Comparison of ENCODE assay signal across 8 cellular contexts in genomic region chr17:8226536-8227237, GRCh38. TPM values are rescaled to one million over a fixed set of nuclear protein-coding genes. Genes with fewer than 3 reads are reported as not detected.
A peak's percentile ranks its signal among the peaks of the same experiment; 100 is the strongest.
DNase-seq lines count a peak whose midpoint lies in the region; FAIRE-seq and TF ChIP-seq lines count a peak whose summit lies in the region.

No MANE protein-coding gene starts in this region.

- TF ChIP-seq CTCF in HL-60 (IDR thresholded peaks at IDR 0.05; ENCODE audit: insufficient read depth, low read length) (no peak), chondrocyte (IDR thresholded peaks at IDR 0.05) (no peak), keratinocyte (optimal IDR thresholded peaks at IDR 0.05 in 1 of 3, IDR thresholded peaks at IDR 0.05 in 1 of 3, conservative IDR thresholded peaks at IDR 0.05 in 1 of 3; ENCODE audit: extremely low read depth in 1 of 3, insufficient read depth in 2 of 3, low read length in 3 of 3) (no peak)

- H3K27ac ChIP-seq in BLaER1 treated with 17β-estradiol and CSF1 and Interleukin-3, amounts not matched to agents 10 nM and 100 nM = peak overlapping the region; percentile 61 to 96 (median 74)
- H3K27ac ChIP-seq in HL-60 (replicated peaks) = peak overlapping the region; percentile 72
- H3K27ac ChIP-seq in keratinocyte (ENCODE audit: control insufficient read depth, insufficient read depth, low read length) = peak overlapping the region; percentile 75

- H2AFZ ChIP-seq in keratinocyte (ENCODE audit: control insufficient read depth, low read length) = no peak overlapping the region

- H3K4me3 Mint-ChIP-seq in chondrocyte (ENCODE audit: unreplicated experiment) = peak overlapping the region; percentile 74

- no peak for FAIRE-seq in keratinocyte (lab: Jason Lieb, UNC)

- peaks cover 37% of the 10 kb centered on the region for H3K4me1 Mint-ChIP-seq in chondrocyte (ENCODE audit: low read depth)

- dilution Hi-C loops in keratinocyte (cut with MboI; ENCODE audit: extremely low pct_ligation_motif_present, low sequenced_read_pairs) = no loop called here

- no peaks in the 10 kb centered on the region for H3K79me2 ChIP-seq in keratinocyte (ENCODE audit: control insufficient read depth, insufficient read depth, low read length)

- peaks cover 0 to 8% (median 0%) of the 10 kb centered on the region in 11 experiments; a peak in 3 of 22 replicates for H4K20me1 ChIP-seq in BLaER1 treated with 17β-estradiol and CSF1 and Interleukin-3, amounts not matched to agents 10 nM and 100 nM
- H4K20me1 ChIP-seq in keratinocyte (ENCODE audit: control insufficient read depth, extremely low read depth, insufficient read depth, low read length) = no peaks in the 10 kb centered on the region

- H3K27me3 Mint-ChIP-seq in chondrocyte (ENCODE audit: low read depth) = no peaks in the 10 kb centered on the region

- H3K36me3 Mint-ChIP-seq in chondrocyte (ENCODE audit: low read depth) = peaks cover 20% of the 10 kb centered on the region

- peak overlapping the region; percentile 41 to 64 (median 48) for H3K4me3 ChIP-seq in BLaER1 treated with 17β-estradiol and CSF1 and Interleukin-3, amounts not matched to agents 10 nM and 100 nM
- H3K4me3 ChIP-seq in HL-60 (replicated peaks; ENCODE audit: insufficient read depth, low read length) = peak overlapping the region; percentile 27
- H3K4me3 ChIP-seq in keratinocyte (ENCODE audit: control insufficient read depth in 2 of 3, extremely low read depth in 1 of 3, insufficient read depth in 2 of 3, low read depth in 1 of 3, low read length in 3 of 3) = peak overlapping the region in 2 of 3 experiments; percentile 10 to 41

- peaks cover 39 to 51% (median 49%) of the 10 kb centered on the region in 10 experiments for H3K4me1 ChIP-seq in BLaER1 treated with 17β-estradiol and CSF1 and Interleukin-3, amounts not matched to agents 10 nM and 100 nM
- H3K4me1 ChIP-seq in keratinocyte (ENCODE audit: control insufficient read depth, extremely low read depth, insufficient read depth, low read length) = peaks cover 18% of the 10 kb centered on the region

- peak; percentile 55 to 64 for DNase-seq in HL-60 (ENCODE audit: low read depth in 1 of 2, low spot score in 1 of 2)
- DNase-seq in SKM-1 treated with dmso at 0.1 percent for 144 hours (lab: John Stamatoyannopoulos, UW; ENCODE audit: unreplicated experiment) = peak; percentile 57
- no peak for DNase-seq in chondrocyte (ENCODE audit: low spot score)
- DNase-seq in keratinocyte (ENCODE audit: low read depth, low spot score) = no peak
- DNase-seq in smooth muscle cell of the brain vasculature (ENCODE audit: low read depth, low spot score) = peak; percentile 77
- no peak for DNase-seq in central memory CD4-positive, alpha-beta T cell
- no peak for DNase-seq in NCI-H128 (lab: John Stamatoyannopoulos, UW; ENCODE audit: unreplicated experiment)

- H3K9ac ChIP-seq in BLaER1 treated with 17β-estradiol and CSF1 and Interleukin-3, amounts not matched to agents 10 nM and 100 nM = peak overlapping the region; percentile 62 to 75 (median 71)
- peak overlapping the region; percentile 51 for H3K9ac ChIP-seq in keratinocyte (ENCODE audit: control insufficient read depth, extremely low read depth, insufficient read depth, low read length)

- no peaks in the 10 kb centered on the region for H3K9me3 Mint-ChIP-seq in chondrocyte (ENCODE audit: low read depth)

- no peaks in the 10 kb centered on the region for H3K27me3 ChIP-seq in BLaER1 treated with 17β-estradiol and CSF1 and Interleukin-3, amounts not matched to agents 10 nM and 100 nM
- no peaks in the 10 kb centered on the region for H3K27me3 ChIP-seq in HL-60 (ENCODE audit: insufficient read depth, poor library complexity, severe bottlenecking)
- no peaks in the 10 kb centered on the region for H3K27me3 ChIP-seq in keratinocyte (ENCODE audit: control insufficient read depth, extremely low read depth, insufficient read depth, low read length)

- H3K9me1 ChIP-seq in keratinocyte (ENCODE audit: control insufficient read depth, extremely low read depth, insufficient read depth, low read length) = no peaks in the 10 kb centered on the region

- H3K27ac Mint-ChIP-seq in chondrocyte (ENCODE audit: unreplicated experiment) = peak overlapping the region; percentile 98

- H3K4me2 ChIP-seq in BLaER1 treated with 17β-estradiol and CSF1 and Interleukin-3, amounts not matched to agents 10 nM and 100 nM = peak overlapping the region; percentile 26 to 99 (median 72)
- H3K4me2 ChIP-seq in keratinocyte (ENCODE audit: control insufficient read depth, extremely low read depth, insufficient read depth, low read depth, low read length) = peak overlapping the region; percentile 72

- H3K36me3 ChIP-seq in BLaER1 treated with 17β-estradiol and CSF1 and Interleukin-3, amounts not matched to agents 10 nM and 100 nM = peaks cover 44 to 47% (median 46%) of the 10 kb centered on the region in 11 experiments
- H3K36me3 ChIP-seq in keratinocyte (ENCODE audit: control insufficient read depth in 2 of 2, extremely low read depth in 1 of 2, insufficient read depth in 2 of 2, low read length in 2 of 2) = peaks cover 25 to 29% of the 10 kb centered on the region in 2 experiments

- no peaks in the 10 kb centered on the region for H3K9me3 ChIP-seq in BLaER1 treated with 17β-estradiol and CSF1 and Interleukin-3, amounts not matched to agents 10 nM and 100 nM (replicated peaks in 1 of 11)
- no peaks in the 10 kb centered on the region for H3K9me3 ChIP-seq in keratinocyte (ENCODE audit: control insufficient read depth, low read depth, low read length)

RNA-seq across cellular contexts. Expression of gene AURKB, which starts 16.3 kb away (rescaled TPM):
- 8.6 to 14.1 TPM (median 8.9 TPM) in 3 replicates for total RNA-seq in chondrocyte
- polyA plus RNA-seq in keratinocyte = 1.4 to 28.2 TPM (median 12.6 TPM) in 3 replicates
- not detected for polyA plus RNA-seq in keratinocyte (2011; ENCODE audit: low read depth)
- polyA plus RNA-seq in keratinocyte (2011; cell fraction: cytosol; rRNA removed) = 3.8 and 4.2 TPM in 2 replicates
- polyA plus RNA-seq in keratinocyte (2011; cell fraction: nucleus; rRNA removed) = 11.6 and 12.8 TPM in 2 replicates
- polyA plus RNA-seq in keratinocyte (2012; ENCODE audit: low replicate concordance) = 0.25 and 28.3 TPM in 2 replicates
- 2.1 to 22.7 TPM (median 7.9 TPM) in 3 replicates for polyA minus RNA-seq in keratinocyte
- polyA minus RNA-seq in keratinocyte (2011; cell fraction: cytosol; rRNA and poly(A)+ RNA removed) = 7.1 TPM
- polyA minus RNA-seq in keratinocyte (2011; cell fraction: nucleus; rRNA and poly(A)+ RNA removed) = 0.70 and 5.2 TPM in 2 replicates

RNA-seq across cellular contexts. Expression of gene CTC1, which starts 21.2 kb away (rescaled TPM):
- 19.9 to 28.7 TPM (median 22.1 TPM) in 3 replicates for total RNA-seq in chondrocyte
- polyA plus RNA-seq in keratinocyte = 7.4 to 17.7 TPM (median 12.1 TPM) in 3 replicates
- 5.9 TPM for polyA plus RNA-seq in keratinocyte (2011; ENCODE audit: low read depth)
- 8.7 and 11.4 TPM in 2 replicates for polyA plus RNA-seq in keratinocyte (2011; cell fraction: cytosol; rRNA removed)
- polyA plus RNA-seq in keratinocyte (2011; cell fraction: nucleus; rRNA removed) = 81.3 and 85.5 TPM in 2 replicates
- polyA plus RNA-seq in keratinocyte (2012; ENCODE audit: low replicate concordance) = 8.4 and 13.1 TPM in 2 replicates
- 19.3 to 31.1 TPM (median 25.6 TPM) in 3 replicates for polyA minus RNA-seq in keratinocyte
- 8.8 TPM for polyA minus RNA-seq in keratinocyte (2011; cell fraction: cytosol; rRNA and poly(A)+ RNA removed)
- 16.8 and 22.2 TPM in 2 replicates for polyA minus RNA-seq in keratinocyte (2011; cell fraction: nucleus; rRNA and poly(A)+ RNA removed)

RNA-seq across cellular contexts. Expression of gene PFAS, which starts 22.4 kb away (rescaled TPM):
- total RNA-seq in chondrocyte = 30.2 to 52.1 TPM (median 32.7 TPM) in 3 replicates
- polyA plus RNA-seq in keratinocyte = 10.3 to 14.1 TPM (median 13.5 TPM) in 3 replicates
- polyA plus RNA-seq in keratinocyte (2011; ENCODE audit: low read depth) = 3.5 TPM
- 4.5 and 5.2 TPM in 2 replicates for polyA plus RNA-seq in keratinocyte (2011; cell fraction: cytosol; rRNA removed)
- 30.3 and 35.8 TPM in 2 replicates for polyA plus RNA-seq in keratinocyte (2011; cell fraction: nucleus; rRNA removed)
- 3.9 and 13.7 TPM in 2 replicates for polyA plus RNA-seq in keratinocyte (2012; ENCODE audit: low replicate concordance)
- polyA minus RNA-seq in keratinocyte = 29.1 to 89.9 TPM (median 36.8 TPM) in 3 replicates
- 20.1 TPM for polyA minus RNA-seq in keratinocyte (2011; cell fraction: cytosol; rRNA and poly(A)+ RNA removed)
- 19.1 and 20.4 TPM in 2 replicates for polyA minus RNA-seq in keratinocyte (2011; cell fraction: nucleus; rRNA and poly(A)+ RNA removed)

RNA-seq across cellular contexts. Expression of gene BORCS6, which starts 36.7 kb away (rescaled TPM):
- total RNA-seq in chondrocyte = 5.5 to 8.6 TPM (median 8.2 TPM) in 3 replicates
- polyA plus RNA-seq in keratinocyte = 4.2 to 6.3 TPM (median 5.5 TPM) in 3 replicates
- polyA plus RNA-seq in keratinocyte (2011; ENCODE audit: low read depth) = 0.90 TPM
- 3.3 and 7.3 TPM in 2 replicates for polyA plus RNA-seq in keratinocyte (2011; cell fraction: cytosol; rRNA removed)
- polyA plus RNA-seq in keratinocyte (2011; cell fraction: nucleus; rRNA removed) = 4.4 and 5.6 TPM in 2 replicates
- 4.5 and 6.5 TPM in 2 replicates for polyA plus RNA-seq in keratinocyte (2012; ENCODE audit: low replicate concordance)
- 2.9 to 5.0 TPM (median 3.9 TPM) in 3 replicates for polyA minus RNA-seq in keratinocyte
- 10.6 TPM for polyA minus RNA-seq in keratinocyte (2011; cell fraction: cytosol; rRNA and poly(A)+ RNA removed)
- polyA minus RNA-seq in keratinocyte (2011; cell fraction: nucleus; rRNA and poly(A)+ RNA removed) = 3.3 and 3.4 TPM in 2 replicates

RNA-seq across cellular contexts. Expression of gene TMEM107, which starts 50.5 kb away (rescaled TPM):
- 7.8 to 12.1 TPM (median 8.4 TPM) in 3 replicates for total RNA-seq in chondrocyte
- polyA plus RNA-seq in keratinocyte = 16.2 to 21.8 TPM (median 19.0 TPM) in 3 replicates
- polyA plus RNA-seq in keratinocyte (2011; ENCODE audit: low read depth) = 10.0 TPM
- polyA plus RNA-seq in keratinocyte (2011; cell fraction: cytosol; rRNA removed) = 13.1 and 16.1 TPM in 2 replicates
- 19.6 and 21.1 TPM in 2 replicates for polyA plus RNA-seq in keratinocyte (2011; cell fraction: nucleus; rRNA removed)
- 13.7 and 19.3 TPM in 2 replicates for polyA plus RNA-seq in keratinocyte (2012; ENCODE audit: low replicate concordance)
- 20.1 to 94.3 TPM (median 45.7 TPM) in 3 replicates for polyA minus RNA-seq in keratinocyte
- polyA minus RNA-seq in keratinocyte (2011; cell fraction: cytosol; rRNA and poly(A)+ RNA removed) = 44.7 TPM
- 48.4 and 76.6 TPM in 2 replicates for polyA minus RNA-seq in keratinocyte (2011; cell fraction: nucleus; rRNA and poly(A)+ RNA removed)

Comparison
In these comparisons a context has a peak if more than half of its experiments do, and no peak if none do; other contexts are left out.
1. DNase-seq: peak in HL-60 (2 of 2), SKM-1 treated with dmso at 0.1 percent for 144 hours (single experiment) and smooth muscle cell of the brain vasculature (single experiment); none in chondrocyte (single experiment), keratinocyte (single experiment), central memory CD4-positive, alpha-beta T cell (single experiment) and NCI-H128 (single experiment).
2. Peak in every context shown above with its lines, with median percentiles within 50 percentile points of each other: H3K27ac ChIP-seq and H3K4me3 ChIP-seq.